Comparison of ENCODE assay signal across 24 cellular contexts in genomic region chr6:39706819-39707218, GRCh38. TPM values are rescaled to one million over a fixed set of nuclear protein-coding genes. Genes with fewer than 3 reads are reported as not detected.
"Had no signal": no experiment of that assay in that cellular context is flagged by ENCODE, and none has a peak within 500 bp of the region (broad histone marks: within the 10 kb centered on the region; RNA-seq: fewer than 3 reads in every experiment).

No MANE protein-coding gene starts in this region.

- H3K36me3 ChIP-seq: ascending aorta, MG63 had no signal

- H3K4me3 ChIP-seq: ascending aorta, body of pancreas, MG63, PC-9 had no signal

- H3K27ac ChIP-seq: ascending aorta, body of pancreas, PC-9 had no signal

- DNase-seq: activated CD4-positive, alpha-beta T cell treated with anti-CD3 and anti-CD28 coated beads for 48 hours; activated CD4-positive, alpha-beta T cell treated with anti-CD3 and anti-CD28 coated beads, Interleukin-2, amount 50 U/mL, for 4 hours; activated CD4-positive, CD25-positive, alpha-beta regulatory T cell treated with anti-CD3 and anti-CD28 coated beads, Interleukin-2, amount 50 U/mL, for 72 hours; activated CD8-positive, alpha-beta T cell treated with anti-CD3 and anti-CD28 coated beads, Interleukin-2, amount 10 ng/mL, durations not matched to agents 7 days and 5 days; activated effector memory CD4-positive, alpha-beta T cell treated with Interleukin-2 at 50 U/mL for 16 hours; activated naive CD4-positive, alpha-beta T cell treated with Interleukin-2 at 50 U/mL for 16 hours; activated naive CD8-positive, alpha-beta T cell treated with anti-CD3 and anti-CD28 coated beads, Interleukin-2, amount 50 U/mL, for 24 hours; activated T-cell treated with anti-CD3 and anti-CD28 coated beads, Interleukin-2, amount 50 U/mL, for 24 hours; amniotic stem cell; body of pancreas; MG63; NCI-H1092 treated with DMSO at 0.1 percent for 48 hours; NCI-H1417 treated with DMSO at 0.1 percent for 48 hours; NCI-H1694; NCI-H2029 treated with DMSO at 0.1 percent for 48 hours; NCI-H510A treated with DMSO at 0.1 percent for 48 hours; NCI-H69; NK-92 treated with Interleukin-12 subunit alpha and Interleukin-12 subunit beta, amount 100 ng/mL, for 24 hours; PC-9; SHP77 treated with DMSO at 0.1 percent for 48 hours had no signal

- H3K4me2 ChIP-seq: PC-9 had no signal

- H2AFZ ChIP-seq: PC-9 had no signal

- ATAC-seq: activated CD8-positive, alpha-beta T cell treated with anti-CD3 and anti-CD28 coated beads, Interleukin-2, amount 10 ng/mL, durations not matched to agents 7 days and 5 days; activated naive CD4-positive, alpha-beta T cell treated with anti-CD3 and anti-CD28 coated beads, Interleukin-2, amount 50 U/mL, for 72 hours; activated naive CD8-positive, alpha-beta T cell treated with anti-CD3 and anti-CD28 coated beads, Interleukin-2, amount 50 U/mL, for 24 hours; body of pancreas; WTC11 had no signal

- H3K4me1 ChIP-seq: ascending aorta had no signal

- H3K27me3 ChIP-seq: ascending aorta, body of pancreas, MG63 had no signal

- H3K9me3 ChIP-seq: ascending aorta, body of pancreas, MG63 had no signal

RNA-seq across cellular contexts. Expression of gene KIF6, which starts 18.4 kb away (rescaled TPM):
- total RNA-seq: activated CD8-positive, alpha-beta T cell treated with anti-CD3 and anti-CD28 coated beads, Interleukin-2, amount 10 ng/mL, durations not matched to agents 7 days and 5 days; body of pancreas; bronchial epithelial cell; PC-9 had no signal
